In the genomic region with DNA sequence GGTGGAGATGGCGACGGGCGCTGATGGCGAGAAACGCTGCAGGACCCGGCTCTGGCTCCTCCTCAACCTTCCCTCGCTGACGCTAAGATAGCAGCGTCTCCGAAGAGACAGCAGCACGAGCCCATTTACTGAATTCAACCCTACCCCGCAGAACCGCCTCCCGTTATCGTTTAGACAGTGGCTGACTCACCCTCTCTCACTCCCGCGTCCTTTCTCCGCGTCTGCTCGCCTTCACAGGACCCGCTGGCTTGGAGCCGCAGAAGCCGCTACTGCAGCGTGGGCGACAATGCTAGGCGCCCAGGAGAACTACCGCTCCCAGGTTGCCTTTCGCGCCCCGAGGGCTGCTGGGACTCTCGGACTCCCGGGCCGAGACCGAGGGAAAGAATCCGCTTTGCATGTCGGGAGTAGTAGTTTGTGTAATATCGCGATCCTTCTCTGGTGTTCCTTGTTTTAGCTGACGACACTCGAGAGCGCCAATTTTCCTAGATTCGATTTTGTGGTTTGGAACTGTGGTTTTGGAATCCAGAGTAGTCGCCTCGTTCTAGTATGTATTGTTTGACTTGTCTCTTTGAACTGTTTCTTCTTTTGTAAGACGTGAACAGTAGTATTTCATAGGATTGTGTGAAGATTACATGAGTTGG, we compare ENCODE assay signal across 8 cellular contexts. TPM values are rescaled to one million over a fixed set of nuclear protein-coding genes. Genes with fewer than 3 reads are reported as not detected.
DNase-seq lines count a peak whose midpoint lies in the region; ATAC-seq and TF ChIP-seq lines count a peak whose summit lies in the region.

Gene KBTBD6, minus strand, starts transcription at position 291 of the 641 bp plus-strand sequence. CDS start 291 bp downstream, outside the sequence.

- H3K4me3 ChIP-seq in BJ (ENCODE audit: low read depth, low read length), result peak within 1 kb of the TSS; percentile 62
- peak within 1 kb of the TSS; percentile 50 for H3K4me3 ChIP-seq in kidney epithelial cell (ENCODE audit: low read depth, low read length)

- peak; percentile 96 for DNase-seq in BJ (ENCODE audit: low read depth)
- peak; percentile 66 for DNase-seq in GM19240 (ENCODE audit: insufficient read length, low spot score)
- peak; percentile 94 to 97 for DNase-seq in NCI-H524 (lab: John Stamatoyannopoulos, UW)
- DNase-seq in activated CD4-positive, alpha-beta T cell treated with anti-CD3 and anti-CD28 coated beads for 4 hours, result peak; percentile 92 to 94
- DNase-seq in kidney epithelial cell (ENCODE audit: low read depth), result peak; percentile 97
- DNase-seq in stimulated activated CD4-positive, alpha-beta T cell treated with anti-CD3 and anti-CD28 coated beads, Interleukin-15, amount 100 ng/mL, for 24 hours, result peak; percentile 98

- no peak for TF ChIP-seq CTCF in BJ (IDR thresholded peaks at IDR 0.05; ENCODE audit: insufficient read depth, low read depth, low read length)
- TF ChIP-seq CTCF in kidney epithelial cell (IDR thresholded peaks at IDR 0.05; ENCODE audit: insufficient read depth, low read length, poor library complexity, severe bottlenecking), result no peak

- no peaks in the 10 kb centered on the region for H3K27me3 ChIP-seq in BJ (ENCODE audit: control insufficient read depth, insufficient read depth, low read length)
- H3K27me3 ChIP-seq in kidney epithelial cell (ENCODE audit: control insufficient read depth, insufficient read depth, low read length), result no peaks in the 10 kb centered on the region

- POLR2A ChIA-PET in BJ (lab: Charles Lee), result interaction anchor here (0.7 kb wide), 1 partner anchor 71 kb away, joined by 3 read pairs; no protein-coding TSS in a partner anchor

- no peaks in the 10 kb centered on the region for H3K36me3 ChIP-seq in BJ (ENCODE audit: control insufficient read depth, insufficient read depth, low read length)
- no peaks in the 10 kb centered on the region for H3K36me3 ChIP-seq in kidney epithelial cell (ENCODE audit: control insufficient read depth, insufficient read depth, low read length)

- peak within 1 kb of the TSS; percentile 85 for H3K27ac ChIP-seq in cingulate gyrus (ENCODE audit: low read depth, low read length)

- CTCF ChIA-PET in BJ (lab: Yijun Ruan, JAX), result interaction anchor here (0.7 kb wide), 1 partner anchor 35 kb away, joined by 3 read pairs; no protein-coding TSS in a partner anchor

- ATAC-seq in HG03457 (IDR thresholded peaks at IDR 0.05; ENCODE audit: unreplicated experiment), result peak; percentile 92

RNA-seq across cellular contexts. Expression of gene KBTBD6, which starts in this region (rescaled TPM):
- 5.1 and 5.7 TPM in 2 replicates for polyA plus RNA-seq in BJ (2011; rRNA removed)
- 10.5 and 13.4 TPM in 2 replicates for polyA minus RNA-seq in BJ (2011; rRNA and poly(A)+ RNA removed)
- 9.0 and 9.1 TPM in 2 replicates for total RNA-seq in kidney epithelial cell

Comparison
In these comparisons a context has a peak if more than half of its experiments do, and no peak if none do; other contexts are left out.
1. Peak in every context shown above with its lines: DNase-seq, ATAC-seq, H3K4me3 ChIP-seq and H3K27ac ChIP-seq.